Comparison of ENCODE assay signal across 8 cellular contexts in genomic region chr12:76020281-76020680, GRCh38. TPM values are rescaled to one million over a fixed set of nuclear protein-coding genes. Genes with fewer than 3 reads are reported as not detected.
DNase-seq lines count a peak whose midpoint lies in the region; ATAC-seq and TF ChIP-seq lines count a peak whose summit lies in the region.

No MANE protein-coding gene starts in this region.

- H3K36me3 ChIP-seq in heart left ventricle (no peaks in the 10 kb centered on the region), MG63 (no peaks in the 10 kb centered on the region), esophagus (ENCODE audit: control insufficient read depth in 2 of 2, insufficient read depth in 2 of 2, low read length in 1 of 2) (no peaks in the 10 kb centered on the region)

- H3K9me3 ChIP-seq in heart left ventricle = no peaks in the 10 kb centered on the region
- H3K9me3 ChIP-seq in MG63 = no peaks in the 10 kb centered on the region
- H3K9me3 ChIP-seq in esophagus (ENCODE audit: control insufficient read depth in 2 of 2, insufficient read depth in 1 of 2, low read depth in 1 of 2, low read length in 1 of 2) = no peaks in the 10 kb centered on the region

- H3K27ac Mint-ChIP-seq in activated CD8-positive, alpha-beta T cell treated with anti-CD3 and anti-CD28 coated beads, Interleukin-2, amount 10 ng/mL, durations not matched to agents 7 days and 5 days = peak overlapping the region; percentile 96

- H3K9me3 Mint-ChIP-seq in activated CD8-positive, alpha-beta T cell treated with anti-CD3 and anti-CD28 coated beads, Interleukin-2, amount 10 ng/mL, durations not matched to agents 7 days and 5 days (ENCODE audit: insufficient read depth) = peaks cover 4% of the 10 kb centered on the region

- H3K27me3 ChIP-seq in heart left ventricle (no peaks in the 10 kb centered on the region), MG63 (no peaks in the 10 kb centered on the region), esophagus (ENCODE audit: control insufficient read depth in 1 of 2, insufficient read depth in 2 of 2, low read length in 2 of 2) (no peaks in the 10 kb centered on the region)

- WGBS in heart left ventricle, 4 donors = 82 to 90% (median 85%) methylated on average over 5 of the region's 5 CpGs
- 39 to 63% methylated on average over 5 of the region's 5 CpGs for WGBS in esophagus, 2 donors

- DNase-seq in heart left ventricle (no peak), Right ventricle myocardium superior (no peak), MG63 (peak; percentile 79), NCI-H446 treated with DMSO at 0.1 percent for 48 hours (lab: John Stamatoyannopoulos, UW) (no peak), epidermal melanocyte (ENCODE audit: insufficient read length, low spot score) (no peak)
- peak; percentile 91 for DNase-seq in activated CD8-positive, alpha-beta T cell treated with anti-CD3 and anti-CD28 coated beads, Interleukin-2, amount 10 ng/mL, durations not matched to agents 7 days and 5 days
- peak; percentile 22 to 41 for DNase-seq in stimulated activated CD4-positive, alpha-beta T cell treated with anti-CD3 and anti-CD28 coated beads, Interleukin-15, amount 100 ng/mL, for 1 hour (ENCODE audit: low read depth in 1 of 2, low spot score in 1 of 2)

- peaks cover 0 to 27% (median 2%) of the 10 kb centered on the region in 12 donors for H3K4me1 ChIP-seq in heart left ventricle
- H3K4me1 ChIP-seq in esophagus (ENCODE audit: control insufficient read depth in 2 of 2, insufficient read depth in 2 of 2, low read length in 1 of 2) = peaks cover 0 to 3% of the 10 kb centered on the region in 2 donors

- intact Hi-C loops in heart left ventricle (cut with DNase I) = loop anchor here in 1 of 10 donors (10.0 kb wide), 1 partner anchor 85 kb away; no protein-coding TSS in a partner anchor
- intact Hi-C loops in Right ventricle myocardium superior (cut with DNase I) = no loop called here

- no peaks in the 10 kb centered on the region for H3K27me3 Mint-ChIP-seq in activated CD8-positive, alpha-beta T cell treated with anti-CD3 and anti-CD28 coated beads, Interleukin-2, amount 10 ng/mL, durations not matched to agents 7 days and 5 days (ENCODE audit: low read depth)

- TF ChIP-seq POLR2A in heart left ventricle (IDR thresholded peaks at IDR 0.05) = no peak

- H3K4me3 ChIP-seq in heart left ventricle = no peak overlapping the region
- no peak overlapping the region for H3K4me3 ChIP-seq in MG63
- no peak overlapping the region for H3K4me3 ChIP-seq in esophagus (ENCODE audit: low read depth in 1 of 2, low read length in 2 of 2)

- peak in 1 of 4 donors; percentile 27 for ATAC-seq in heart left ventricle
- no peak for ATAC-seq in Right ventricle myocardium superior (ENCODE audit: poor library complexity)
- ATAC-seq in activated CD8-positive, alpha-beta T cell treated with anti-CD3 and anti-CD28 coated beads, Interleukin-2, amount 10 ng/mL, durations not matched to agents 7 days and 5 days = peak; percentile 89

- H3K36me3 Mint-ChIP-seq in activated CD8-positive, alpha-beta T cell treated with anti-CD3 and anti-CD28 coated beads, Interleukin-2, amount 10 ng/mL, durations not matched to agents 7 days and 5 days (ENCODE audit: low read depth) = peaks cover 4% of the 10 kb centered on the region

- peak overlapping the region; percentile 52 for H3K4me3 Mint-ChIP-seq in activated CD8-positive, alpha-beta T cell treated with anti-CD3 and anti-CD28 coated beads, Interleukin-2, amount 10 ng/mL, durations not matched to agents 7 days and 5 days

- POLR2A ChIA-PET in activated CD8-positive, alpha-beta T cell treated with anti-CD3 and anti-CD28 coated beads, Interleukin-2, amount 10 ng/mL, durations not matched to agents 7 days and 5 days (lab: Charles Lee) = interaction anchor here (0.6 to 4.1 kb wide), 14 partner anchors 10 to 540 kb away, joined by 3 to 114 read pairs (median 5); partner anchors contain the start of genes GLIPR1, KRR1 and PHLDA1

- CTCF ChIA-PET in activated CD8-positive, alpha-beta T cell treated with anti-CD3 and anti-CD28 coated beads, Interleukin-2, amount 10 ng/mL, durations not matched to agents 7 days and 5 days (lab: Charles Lee) = interaction anchor here (0.6 to 3.4 kb wide), 9 partner anchors 9 to 282 kb away, joined by 3 to 52 read pairs (median 6); partner anchors contain the start of gene PHLDA1

- no peak for TF ChIP-seq CTCF in heart left ventricle (IDR thresholded peaks at IDR 0.05)

- H3K27ac ChIP-seq in heart left ventricle = peak overlapping the region in 8 of 12 donors; percentile 9 to 80 (median 42)
- H3K27ac ChIP-seq in esophagus (ENCODE audit: low read depth in 2 of 2, low read length in 1 of 2) = peak overlapping the region; percentile 76 to 87

- H3K4me1 Mint-ChIP-seq in activated CD8-positive, alpha-beta T cell treated with anti-CD3 and anti-CD28 coated beads, Interleukin-2, amount 10 ng/mL, durations not matched to agents 7 days and 5 days (ENCODE audit: low read depth) = peaks cover 51% of the 10 kb centered on the region

RNA-seq across cellular contexts. Expression of gene PHLDA1, which starts 11.3 kb away (rescaled TPM):
- 10 to 100 TPM in 4 of 9 donors, 1 to 10 TPM in 5; 4.2 to 44.4 (median 8.3) TPM for total RNA-seq in heart left ventricle
- 1 to 10 TPM; 3.0 to 5.5 TPM for polyA plus RNA-seq in heart left ventricle
- total RNA-seq in Right ventricle myocardium superior = 6.6 TPM
- 13.5 and 13.8 TPM in 2 replicates for total RNA-seq in MG63 (2014; rRNA removed; shearing (Covaris generic); ENCODE audit: low replicate concordance)
- 1 to 10 TPM; 5.6 to 6.1 TPM for total RNA-seq in activated CD8-positive, alpha-beta T cell treated with anti-CD3 and anti-CD28 coated beads, Interleukin-2, amount 10 ng/mL, durations not matched to agents 7 days and 5 days
- 10 to 100 TPM; 46.3 to 84.1 TPM for polyA plus RNA-seq in esophagus

Comparison
In these comparisons a context has a peak if more than half of its experiments do, and no peak if none do; other contexts are left out.
1. DNase-seq: peak in MG63 (single experiment), activated CD8-positive, alpha-beta T cell treated with anti-CD3 and anti-CD28 coated beads, Interleukin-2, amount 10 ng/mL, durations not matched to agents 7 days and 5 days (single experiment) and stimulated activated CD4-positive, alpha-beta T cell treated with anti-CD3 and anti-CD28 coated beads, Interleukin-15, amount 100 ng/mL, for 1 hour (2 of 2); none in heart left ventricle (0 of 5), Right ventricle myocardium superior (single experiment), NCI-H446 treated with DMSO at 0.1 percent for 48 hours (single experiment) and epidermal melanocyte (single experiment).